ENCODE assay signal across 1 cellular context in the genomic region with DNA sequence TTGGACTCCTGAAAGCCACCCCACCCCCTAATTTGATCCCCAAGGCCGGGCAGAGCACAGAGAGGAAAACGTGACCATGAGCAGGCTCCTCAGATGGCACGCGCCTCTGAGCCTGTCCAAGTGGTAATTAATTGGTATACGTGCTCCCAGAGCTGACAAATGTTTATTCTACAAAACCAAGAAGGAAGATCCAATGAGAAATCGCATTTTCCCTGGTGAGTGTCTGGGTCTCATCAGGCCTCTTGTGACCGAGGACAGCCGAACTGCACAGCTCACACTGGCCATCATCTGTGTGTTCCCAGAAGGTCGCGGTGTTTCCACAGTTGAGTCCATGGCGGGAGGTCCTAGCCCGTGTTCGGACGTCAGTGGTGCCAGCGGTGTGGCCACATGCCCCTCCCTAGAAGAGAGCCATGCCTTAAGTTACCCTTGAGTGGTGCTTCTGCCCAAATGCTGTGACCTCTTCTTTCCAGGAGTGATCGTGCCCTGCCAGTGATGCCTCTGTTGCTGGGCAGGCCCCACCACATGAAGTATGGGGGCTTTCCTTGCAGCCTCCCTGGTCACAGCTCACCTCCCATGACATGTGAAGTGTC.
TF ChIP-seq lines count a peak whose summit lies in the region.

No MANE protein-coding gene starts in this region.

TF ChIP-seq in HepG2, 621 proteins besides CTCF, POLR2A, EP300 and RAD21 (continued from another document):
- TF ChIP-seq, protein P1, sequence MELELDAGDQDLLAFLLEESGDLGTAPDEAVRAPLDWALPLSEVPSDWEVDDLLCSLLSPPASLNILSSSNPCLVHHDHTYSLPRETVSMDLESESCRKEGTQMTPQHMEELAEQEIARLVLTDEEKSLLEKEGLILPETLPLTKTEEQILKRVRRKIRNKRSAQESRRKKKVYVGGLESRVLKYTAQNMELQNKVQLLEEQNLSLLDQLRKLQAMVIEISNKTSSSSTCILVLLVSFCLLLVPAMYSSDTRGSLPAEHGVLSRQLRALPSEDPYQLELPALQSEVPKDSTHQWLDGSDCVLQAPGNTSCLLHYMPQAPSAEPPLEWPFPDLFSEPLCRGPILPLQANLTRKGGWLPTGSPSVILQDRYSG (CRISPR knock-in tag; IDR thresholded peaks at IDR 0.05) = no peak
